In genomic region chr2:19753314-19753713, GRCh38 we compare ENCODE assay signal across 19 cellular contexts.
A peak's percentile ranks its signal among the peaks of the same experiment; 100 is the strongest.
DNase-seq lines count a peak whose midpoint lies in the region; ATAC-seq and TF ChIP-seq lines count a peak whose summit lies in the region.
"Had no signal": no experiment of that assay in that cellular context is flagged by ENCODE, and none has a peak within 500 bp of the region (broad histone marks: within the 10 kb centered on the region; RNA-seq: fewer than 3 reads in every experiment).

No MANE protein-coding gene starts in this region.

- no peak for TF ChIP-seq CTCF in fibroblast of lung (conservative IDR thresholded peaks at IDR 0.05 in 1 of 2, IDR thresholded peaks at IDR 0.05 in 1 of 2; ENCODE audit: low read depth in 1 of 2, low read length in 2 of 2)

- ATAC-seq in HG03571 (IDR thresholded peaks at IDR 0.05; ENCODE audit: unreplicated experiment) = no peak

- H3K4me2 ChIP-seq in fibroblast of lung (ENCODE audit: extremely low read depth, insufficient read depth, low read length) = no peak overlapping the region
- H3K4me2 ChIP-seq: BLaER1 treated with 17β-estradiol and CSF1 and Interleukin-3, amounts not matched to agents 10 nM and 100 nM; KMS-11 had no signal

- H3K9ac ChIP-seq in fibroblast of lung (ENCODE audit: insufficient read depth, low read length) = no peak overlapping the region
- H3K9ac ChIP-seq: BLaER1 treated with 17β-estradiol and CSF1 and Interleukin-3, amounts not matched to agents 10 nM and 100 nM; KMS-11 had no signal

- H2AFZ ChIP-seq in fibroblast of lung (ENCODE audit: low read length) = no peak overlapping the region

- no peaks in the 10 kb centered on the region for H3K36me3 ChIP-seq in fibroblast of lung (ENCODE audit: control insufficient read depth, insufficient read depth, low read length)
- H3K36me3 ChIP-seq: BLaER1 treated with 17β-estradiol and CSF1 and Interleukin-3, amounts not matched to agents 10 nM and 100 nM had no signal

- H3K4me1 ChIP-seq in fibroblast of lung (ENCODE audit: control insufficient read depth, extremely low read depth, insufficient read depth, low read length) = no peaks in the 10 kb centered on the region

- no peaks in the 10 kb centered on the region for H3K79me2 ChIP-seq in fibroblast of lung (ENCODE audit: control insufficient read depth, insufficient read depth, low read length)

- DNase-seq in DMS 273 (lab: John Stamatoyannopoulos, UW; ENCODE audit: unreplicated experiment) (peak; percentile 45), DMS 273 treated with DMSO at 0.1 percent for 48 hours (lab: John Stamatoyannopoulos, UW) (no peak), NCI-H2171 (lab: John Stamatoyannopoulos, UW) (peak; percentile 34), fibroblast of lung (ENCODE audit: low read depth in 2 of 2) (peak; percentile 28 to 31), Ammon's horn (ENCODE audit: low spot score) (no peak), COR-L47 (lab: John Stamatoyannopoulos, UW) (no peak)
- DNase-seq in activated CD4-positive, alpha-beta T cell treated with anti-CD3 and anti-CD28 coated beads for 1 hour = no peak
- DNase-seq: AML-193; Calu3; CD4-positive, CD25-positive, alpha-beta regulatory T cell; DMS153; DMS79 treated with DMSO at 0.1 percent for 48 hours; EL; GDM1; HCEC 1CT had no signal

- H4K20me1 ChIP-seq in fibroblast of lung (ENCODE audit: control insufficient read depth, extremely low read depth, insufficient read depth, low read length) = no peaks in the 10 kb centered on the region
- H4K20me1 ChIP-seq: BLaER1 treated with 17β-estradiol and CSF1 and Interleukin-3, amounts not matched to agents 10 nM and 100 nM had no signal

- H3K4me3 ChIP-seq in fibroblast of lung (replicated peaks in 1 of 4; ENCODE audit: control extremely low read depth in 1 of 4, insufficient read depth in 1 of 4, low read depth in 3 of 4, low read length in 4 of 4) = no peak overlapping the region
- H3K4me3 ChIP-seq: BLaER1 treated with 17β-estradiol and CSF1 and Interleukin-3, amounts not matched to agents 10 nM and 100 nM had no signal

- H3K27me3 ChIP-seq in fibroblast of lung (ENCODE audit: control insufficient read depth, insufficient read depth, low read length) = no peaks in the 10 kb centered on the region
- H3K27me3 ChIP-seq: BLaER1 treated with 17β-estradiol and CSF1 and Interleukin-3, amounts not matched to agents 10 nM and 100 nM had no signal

- no peaks in the 10 kb centered on the region for H3K9me3 ChIP-seq in fibroblast of lung (ENCODE audit: control insufficient read depth, insufficient read depth, low read depth, low read length)
- H3K9me3 ChIP-seq: BLaER1 treated with 17β-estradiol and CSF1 and Interleukin-3, amounts not matched to agents 10 nM and 100 nM had no signal

- H3K27ac ChIP-seq in fibroblast of lung (ENCODE audit: insufficient read depth, low read length) = no peak overlapping the region
- H3K27ac ChIP-seq: 22Rv1; BLaER1 treated with 17β-estradiol and CSF1 and Interleukin-3, amounts not matched to agents 10 nM and 100 nM; KMS-11 had no signal

Comparison
In these comparisons a context has a peak if more than half of its experiments do, and no peak if none do; other contexts are left out.
1. DNase-seq: peak in DMS 273 (single experiment), NCI-H2171 (single experiment) and fibroblast of lung (2 of 2); none in DMS 273 treated with DMSO at 0.1 percent for 48 hours (single experiment), Ammon's horn (single experiment), COR-L47 (single experiment) and activated CD4-positive, alpha-beta T cell treated with anti-CD3 and anti-CD28 coated beads for 1 hour (single experiment).